ENCODE assay signal across 21 cellular contexts in the genomic region with DNA sequence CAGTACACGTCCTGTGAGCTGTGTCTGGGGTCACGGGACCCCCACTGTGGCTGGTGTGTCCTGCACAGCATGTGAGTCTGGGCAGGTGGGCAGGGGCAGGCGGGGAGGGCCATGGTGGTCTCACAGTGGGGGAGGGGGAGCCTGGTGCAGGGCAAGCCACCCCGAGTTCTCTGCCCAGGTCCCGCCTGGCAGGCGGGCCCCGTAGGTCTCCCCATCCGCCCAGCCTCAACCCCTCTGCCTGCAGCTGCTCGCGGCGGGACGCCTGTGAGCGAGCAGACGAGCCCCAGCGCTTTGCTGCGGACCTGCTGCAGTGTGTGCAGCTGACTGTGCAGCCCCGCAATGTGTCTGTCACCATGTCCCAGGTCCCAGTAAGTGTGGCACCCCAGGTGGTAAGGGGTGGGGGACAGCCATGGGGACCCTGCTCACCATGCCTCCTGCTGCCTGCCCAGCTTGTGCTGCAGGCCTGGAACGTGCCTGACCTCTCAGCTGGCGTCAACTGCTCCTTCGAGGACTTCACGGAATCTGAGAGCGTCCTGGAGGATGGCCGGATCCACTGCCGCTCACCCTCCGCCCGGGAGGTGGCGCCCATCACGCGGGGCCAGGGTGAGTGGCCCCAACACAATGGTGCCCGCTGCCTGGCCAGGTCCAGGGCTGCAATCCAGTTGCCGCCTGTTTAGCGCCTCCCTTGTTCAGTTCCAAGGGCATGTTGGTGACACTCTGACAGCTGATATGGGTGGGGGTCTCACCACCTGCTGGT. TPM values are rescaled to one million over a fixed set of nuclear protein-coding genes. Genes with fewer than 3 reads are reported as not detected.
DNase-seq lines count a peak whose midpoint lies in the region; ATAC-seq, FAIRE-seq and TF ChIP-seq lines count a peak whose summit lies in the region.
"Had no signal": no experiment of that assay in that cellular context is flagged by ENCODE, and none has a peak within 500 bp of the region (broad histone marks: within the 10 kb centered on the region; RNA-seq: fewer than 3 reads in every experiment).

No MANE protein-coding gene starts in this region.

- no peak for TF ChIP-seq RAD21 in HepG2 (CRISPR knock-in tag; IDR thresholded peaks at IDR 0.05)
- no peak for TF ChIP-seq RAD21 in K562 (CRISPR knock-in tag; conservative IDR thresholded peaks at IDR 0.05 in 1 of 2, IDR thresholded peaks at IDR 0.05 in 1 of 2)

- H3K27me3 Mint-ChIP-seq in stimulated activated memory B cell treated with anti-CD40 and anti-IgM and Interleukin-4, amounts not matched to agents 10 μg/mL and 1 μg/mL and 100 μg/mL, for 72 hours = no peaks in the 10 kb centered on the region
- H3K27me3 Mint-ChIP-seq: CD4-positive, CD25-positive, alpha-beta regulatory T cell had no signal

- no peak for TF ChIP-seq CTCF in HepG2 (CRISPR knock-in tag; IDR thresholded peaks at IDR 0.05)
- TF ChIP-seq CTCF in right lobe of liver (IDR thresholded peaks at IDR 0.05) = no peak
- TF ChIP-seq CTCF in HEK293 (tag by site-specific recombination; IDR thresholded peaks at IDR 0.05) = no peak
- TF ChIP-seq CTCF in K562 (IDR thresholded peaks at IDR 0.05 in 2 of 3, conservative IDR thresholded peaks at IDR 0.05 in 1 of 3; ENCODE audit: insufficient read depth in 2 of 3, low read depth in 1 of 3, low read length in 3 of 3) = no peak

- H3K36me3 ChIP-seq in HepG2 (replicated peaks in 1 of 2; ENCODE audit: control insufficient read depth in 1 of 2, insufficient read depth in 2 of 2, low read length in 2 of 2) (peaks cover 4 to 5% of the 10 kb centered on the region in 2 experiments; a peak in 1 of 5 replicates), right lobe of liver (no peaks in the 10 kb centered on the region), HEK293 (ENCODE audit: control insufficient read depth in 2 of 2, insufficient read depth in 1 of 2, low read length in 2 of 2) (peaks cover 0 to 31% of the 10 kb centered on the region in 2 experiments; a peak in 1 of 3 replicates), K562 (ENCODE audit: control insufficient read depth, insufficient read depth, low read length) (peaks cover 29% of the 10 kb centered on the region; the same call in 2 of the 3 replicates)

- no peak overlapping the region for H3K27ac ChIP-seq in HepG2 (ENCODE audit: extremely low read length, insufficient read depth, low read length)
- no peak overlapping the region for H3K27ac ChIP-seq in right lobe of liver
- H3K27ac ChIP-seq in HEK293 (ENCODE audit: extremely low read depth, low read depth, low read length) = no peak overlapping the region
- no peak overlapping the region for H3K27ac ChIP-seq in K562 (ENCODE audit: extremely low read depth, low read depth, low read length)
- H3K27ac ChIP-seq: A549 had no signal

- peaks cover 14% of the 10 kb centered on the region for H3K4me1 Mint-ChIP-seq in stimulated activated memory B cell treated with anti-CD40 and anti-IgM and Interleukin-4, amounts not matched to agents 10 μg/mL and 1 μg/mL and 100 μg/mL, for 72 hours
- H3K4me1 Mint-ChIP-seq: CD4-positive, CD25-positive, alpha-beta regulatory T cell had no signal

- no peak for TF ChIP-seq POLR2A in HepG2 (IDR thresholded peaks at IDR 0.05; ENCODE audit: insufficient read depth in 1 of 2, low read depth in 2 of 2, low read length in 2 of 2)
- TF ChIP-seq POLR2A in right lobe of liver (IDR thresholded peaks at IDR 0.05) = no peak
- no peak for TF ChIP-seq POLR2A in K562 (conservative IDR thresholded peaks at IDR 0.05)

- H2AFZ ChIP-seq in HepG2 (ENCODE audit: low read length) (no peak overlapping the region), K562 (ENCODE audit: low read depth, low read length) (no peak overlapping the region)

- DNase-seq in HepG2 (ENCODE audit: low spot score) (no peak), right lobe of liver (no peak), K562 (ENCODE audit: extremely low read depth in 1 of 4, low spot score in 3 of 4) (no peak), NCI-H2196 treated with DMSO at 0.1 percent for 48 hours (lab: John Stamatoyannopoulos, UW; ENCODE audit: unreplicated experiment) (no peak)
- DNase-seq: BE2C; CD4-positive, CD25-positive, alpha-beta regulatory T cell; DND-41; Karpas-422; MG63; NCI-H1417; NCI-H1694 treated with DMSO at 0.1 percent for 48 hours; NCI-H2081 treated with DMSO at 0.1 percent for 48 hours; NCI-H526; Right ventricle myocardium superior had no signal

- POLR2A ChIA-PET in HepG2 (lab: Yijun Ruan, JAX) (no interaction called here), HEK293 (lab: Yijun Ruan, JAX) (no interaction called here), K562 (lab: Yijun Ruan, JAX) (no interaction called here)

- H4K20me1 ChIP-seq in HepG2 (ENCODE audit: insufficient read depth, low read length) (no peaks in the 10 kb centered on the region), K562 (replicated peaks; ENCODE audit: control insufficient read depth, insufficient read depth, low read length) (peaks cover 8% of the 10 kb centered on the region; the same call in 1 of the 2 replicates)

- BruUV-seq in HepG2 (replicated peaks; lab: Mats Ljungman, UMichigan) (no TSS peak), K562 (replicated peaks; lab: Mats Ljungman, UMichigan) (no TSS peak)

- no peaks in the 10 kb centered on the region for H3K9me1 ChIP-seq in K562 (ENCODE audit: control insufficient read depth, insufficient read depth, low read length)

- FAIRE-seq in HepG2 (lab: Jason Lieb, UNC) = no peak
- FAIRE-seq in K562 (lab: Jason Lieb, UNC) = no peak
- FAIRE-seq: A549, GM12891, H54 had no signal

- no CpG with 5 or more reads among the region's 32 CpGs for WGBS in HepG2 (ENCODE audit: low lambda C conversion rate)
- WGBS in right lobe of liver (ENCODE audit: insufficient coverage, low coverage, low lambda C conversion rate, missing lambda C conversion rate) = 100% methylated on average over 3 of the region's 32 CpGs
- 96% methylated on average over 16 of the region's 32 CpGs for WGBS in K562 (ENCODE audit: insufficient coverage, low coverage, missing lambda C conversion rate)

- no peak overlapping the region for H3K27ac Mint-ChIP-seq in stimulated activated memory B cell treated with anti-CD40 and anti-IgM and Interleukin-4, amounts not matched to agents 10 μg/mL and 1 μg/mL and 100 μg/mL, for 72 hours
- H3K27ac Mint-ChIP-seq: CD4-positive, CD25-positive, alpha-beta regulatory T cell had no signal

- H3K4me2 ChIP-seq in HepG2 (ENCODE audit: low read depth, low read length) (no peak overlapping the region), K562 (ENCODE audit: insufficient read depth, low read length) (no peak overlapping the region)
- H3K4me2 ChIP-seq: A549 had no signal

- CTCF ChIA-PET in HepG2 (lab: Yijun Ruan, JAX; ENCODE audit: low intra/inter-chr PET ratio, low total read pairs) (no interaction called here), HEK293 (lab: Yijun Ruan, JAX) (interaction anchor here (0.7 kb wide), 1 partner anchor 390 kb away, joined by 3 read pairs; no protein-coding TSS in a partner anchor), K562 (lab: Yijun Ruan, JAX; ENCODE audit: low intra/inter-chr PET ratio) (no interaction called here)

- no peaks in the 10 kb centered on the region for H3K9me3 Mint-ChIP-seq in stimulated activated memory B cell treated with anti-CD40 and anti-IgM and Interleukin-4, amounts not matched to agents 10 μg/mL and 1 μg/mL and 100 μg/mL, for 72 hours
- H3K9me3 Mint-ChIP-seq: CD4-positive, CD25-positive, alpha-beta regulatory T cell had no signal

- H3K4me1 ChIP-seq in HepG2 (ENCODE audit: insufficient read depth, low read length) = no peaks in the 10 kb centered on the region
- no peaks in the 10 kb centered on the region for H3K4me1 ChIP-seq in right lobe of liver
- no peaks in the 10 kb centered on the region for H3K4me1 ChIP-seq in HEK293 (ENCODE audit: control insufficient read depth, insufficient read depth, low read length)
- H3K4me1 ChIP-seq in K562 (replicated peaks in 1 of 2; ENCODE audit: control insufficient read depth in 2 of 2, insufficient read depth in 2 of 2, low read length in 2 of 2) = peaks cover 0 to 22% of the 10 kb centered on the region in 2 experiments; a peak in 2 of 5 replicates
- H3K4me1 ChIP-seq: A549 had no signal

- ATAC-seq in HepG2 (no peak), right lobe of liver (no peak), K562 (no peak), GM19324 (IDR thresholded peaks at IDR 0.05; ENCODE audit: low FRiP score, unreplicated experiment) (no peak), GM19455 (IDR thresholded peaks at IDR 0.05; ENCODE audit: unreplicated experiment) (no peak)
- peak; percentile 4 for ATAC-seq in stimulated activated memory B cell treated with anti-CD40 and anti-IgM and Interleukin-4, amounts not matched to agents 10 μg/mL and 1 μg/mL and 100 μg/mL, for 72 hours

- TF ChIP-seq EP300 in HepG2 (IDR thresholded peaks at IDR 0.05; ENCODE audit: low read depth in 2 of 2, low read length in 2 of 2) = no peak
- TF ChIP-seq EP300 in HepG2 (CRISPR knock-in tag; IDR thresholded peaks at IDR 0.05; ENCODE audit: borderline replicate concordance) = no peak
- no peak for TF ChIP-seq EP300 in K562 (IDR thresholded peaks at IDR 0.05; ENCODE audit: low read length)

- H3K27me3 ChIP-seq in HepG2 (ENCODE audit: control insufficient read depth in 1 of 2, insufficient read depth in 2 of 2, low read length in 2 of 2) = no peaks in the 10 kb centered on the region
- H3K27me3 ChIP-seq in right lobe of liver = no peaks in the 10 kb centered on the region
- no peaks in the 10 kb centered on the region for H3K27me3 ChIP-seq in K562 (ENCODE audit: control insufficient read depth in 2 of 2, insufficient read depth in 2 of 2, low read length in 2 of 2)
- H3K27me3 ChIP-seq: BE2C, MG63 had no signal

- H3K4me3 ChIP-seq in HepG2 (replicated peaks in 1 of 3; ENCODE audit: insufficient read depth in 1 of 3, low read depth in 2 of 3, low read length in 3 of 3) (no peak overlapping the region), right lobe of liver (no peak overlapping the region), HEK293 (ENCODE audit: low read depth, low read length) (no peak overlapping the region), K562 (no peak overlapping the region)
- H3K4me3 ChIP-seq: A549, MG63 had no signal

- intact Hi-C loops in HepG2 (cut with micrococcal nuclease; ENCODE audit: unreplicated experiment) = no loop called here
- intact Hi-C loops in right lobe of liver (cut with DNase I) = no loop called here
- intact Hi-C loops in K562 (cut with micrococcal nuclease) = no loop called here

- H3K9ac ChIP-seq in HepG2 (ENCODE audit: insufficient read depth, low read depth, low read length) (no peak overlapping the region), K562 (ENCODE audit: insufficient read depth in 1 of 2, low read depth in 2 of 2, low read length in 2 of 2) (no peak overlapping the region; a peak in 1 of 4 replicates)

- H3K9me3 ChIP-seq in HepG2 (ENCODE audit: low read length) = no peaks in the 10 kb centered on the region
- no peaks in the 10 kb centered on the region for H3K9me3 ChIP-seq in right lobe of liver
- no peaks in the 10 kb centered on the region for H3K9me3 ChIP-seq in HEK293 (ENCODE audit: control insufficient read depth, insufficient read depth, low read depth, low read length)
- no peaks in the 10 kb centered on the region for H3K9me3 ChIP-seq in K562 (replicated peaks; ENCODE audit: control insufficient read depth, insufficient read depth, low read depth, low read length)
- H3K9me3 ChIP-seq: A549, BE2C, MG63 had no signal

- H3K79me2 ChIP-seq in HepG2 (ENCODE audit: insufficient read depth, low read length) (no peaks in the 10 kb centered on the region), K562 (ENCODE audit: control insufficient read depth, insufficient read depth, low read length) (peaks cover 4% of the 10 kb centered on the region; the same call in 1 of the 3 replicates)

- no peak overlapping the region for H3K4me3 Mint-ChIP-seq in stimulated activated memory B cell treated with anti-CD40 and anti-IgM and Interleukin-4, amounts not matched to agents 10 μg/mL and 1 μg/mL and 100 μg/mL, for 72 hours
- H3K4me3 Mint-ChIP-seq: CD4-positive, CD25-positive, alpha-beta regulatory T cell had no signal

- H3K36me3 Mint-ChIP-seq in stimulated activated memory B cell treated with anti-CD40 and anti-IgM and Interleukin-4, amounts not matched to agents 10 μg/mL and 1 μg/mL and 100 μg/mL, for 72 hours = peaks cover 21% of the 10 kb centered on the region
- H3K36me3 Mint-ChIP-seq: CD4-positive, CD25-positive, alpha-beta regulatory T cell had no signal

- in situ Hi-C loops in HepG2 (cut with HindIII; ENCODE audit: extremely low pct_ligation_motif_present, low pct_unique_long_range_greater_than_20kb) (no loop called here), K562 (cut with MboI) (no loop called here)

RNA-seq across cellular contexts. Expression of gene PLXNA1, which starts 21.9 kb away (rescaled TPM):
- total RNA-seq in HepG2 (2016; rRNA removed; fragmentation: Illumina TruSeq; extraction: Trizol) = 8.5 and 16.6 TPM in 2 replicates
- 1.1 TPM in 2 replicates for total RNA-seq in HepG2 (2016; cell fraction: cytosol; rRNA removed; fragmentation: Illumina TruSeq; extraction: Trizol; ENCODE audit: low read depth)
- 7.0 and 17.7 TPM in 2 replicates for total RNA-seq in HepG2 (2016; cell fraction: insoluble cytoplasmic fraction; rRNA removed; fragmentation: Illumina TruSeq; extraction: Trizol)
- 4.5 and 5.2 TPM in 2 replicates for total RNA-seq in HepG2 (2016; cell fraction: membrane; rRNA removed; fragmentation: Illumina TruSeq; extraction: Trizol)
- 21.4 and 25.4 TPM in 2 replicates for total RNA-seq in HepG2 (2016; cell fraction: nucleus; rRNA removed; fragmentation: Illumina TruSeq; extraction: Trizol)
- 18.2 and 29.9 TPM in 2 replicates for polyA plus RNA-seq in HepG2 (2011; rRNA removed)
- polyA plus RNA-seq in HepG2 (2011; cell fraction: cytosol; rRNA removed) = 11.5 and 17.1 TPM in 2 replicates
- 87.4 and 104 TPM in 2 replicates for polyA plus RNA-seq in HepG2 (2011; cell fraction: nucleus; rRNA removed)
- polyA plus RNA-seq in HepG2 (2012) = 12.1 and 17.5 TPM in 2 replicates
- 0.60 and 0.61 TPM in 2 replicates for polyA plus RNA-seq in HepG2 (2016; cell fraction: cytosol; fragmentation: Illumina TruSeq; extraction: Trizol; ENCODE audit: low read depth)
- 4.2 and 7.1 TPM in 2 replicates for polyA plus RNA-seq in HepG2 (2016; cell fraction: insoluble cytoplasmic fraction; fragmentation: Illumina TruSeq; extraction: Trizol; ENCODE audit: low read depth)
- polyA plus RNA-seq in HepG2 (2016; cell fraction: membrane; fragmentation: Illumina TruSeq; extraction: Trizol; ENCODE audit: low read depth) = 1.3 and 3.0 TPM in 2 replicates
- polyA plus RNA-seq in HepG2 (2016; cell fraction: nucleus; fragmentation: Illumina TruSeq; extraction: Trizol; ENCODE audit: insufficient read depth, low read depth) = 40.0 and 50.7 TPM in 2 replicates
- 45.3 and 67.9 TPM in 2 replicates for polyA minus RNA-seq in HepG2 (2011; rRNA and poly(A)+ RNA removed; ENCODE audit: low replicate concordance)
- polyA minus RNA-seq in HepG2 (2011; cell fraction: cytosol; rRNA and poly(A)+ RNA removed) = 16.4 and 17.6 TPM in 2 replicates
- polyA minus RNA-seq in HepG2 (2011; cell fraction: nucleus; rRNA and poly(A)+ RNA removed) = 24.8 and 26.2 TPM in 2 replicates
- total RNA-seq in right lobe of liver = 1 to 10 TPM; 2.0 to 8.7 (median 5.6) TPM
- total RNA-seq in K562 (2011; cell fraction: chromatin; rRNA removed; ENCODE audit: low replicate concordance) = 126 and 340 TPM in 2 replicates
- 201 and 257 TPM in 2 replicates for total RNA-seq in K562 (2011; cell fraction: nucleolus; rRNA removed)
- 135 and 137 TPM in 2 replicates for total RNA-seq in K562 (2011; cell fraction: nucleoplasm; rRNA removed)
- total RNA-seq in K562 (2014; rRNA removed) = 25.7 and 29.7 TPM in 2 replicates
- total RNA-seq in K562 (2014; rRNA removed; fragmentation: Illumina TruSeq; extraction: Trizol) = 11.4 and 14.0 TPM in 2 replicates
- total RNA-seq in K562 (2015; rRNA removed; fragmentation: Illumina TruSeq; extraction: Trizol) = 14.4 and 15.6 TPM in 2 replicates
- 49.3 and 59.9 TPM in 2 replicates for total RNA-seq in K562 (2021)
- 39.2 and 54.7 TPM in 2 replicates for polyA plus RNA-seq in K562 (2011; rRNA removed)
- 30.3 and 79.8 TPM in 2 replicates for polyA plus RNA-seq in K562 (2011; cell fraction: cytosol; rRNA removed)
- polyA plus RNA-seq in K562 (2011; cell fraction: nucleus; rRNA removed) = 230 and 364 TPM in 2 replicates
- polyA plus RNA-seq in K562 (2012) = 30.0 and 54.1 TPM in 2 replicates
- 16.8 and 30.4 TPM in 2 replicates for polyA plus RNA-seq in K562 (2014; fragmentation: Illumina TruSeq; extraction: Trizol)
- under 1 TPM; 0.23 to 0.35 TPM for polyA plus RNA-seq in K562 (2014; fragmentation: Nextera tagmentation; extraction: Ambion mirVana)
- 32.3 and 37.7 TPM in 2 replicates for polyA plus RNA-seq in K562 (2014; rRNA removed)
- 37.0 and 87.9 TPM in 2 replicates for polyA minus RNA-seq in K562 (2011; rRNA and poly(A)+ RNA removed)
- 46.9 and 52.1 TPM in 2 replicates for polyA minus RNA-seq in K562 (2011; cell fraction: cytosol; rRNA and poly(A)+ RNA removed)
- 79.0 and 94.2 TPM in 2 replicates for polyA minus RNA-seq in K562 (2011; cell fraction: nucleus; rRNA and poly(A)+ RNA removed)

Comparison
In these comparisons a context has a peak if more than half of its experiments do, and no peak if none do; other contexts are left out.
1. Of the 241 proteins assayed by ChIP-seq in both HepG2 and K562: peak only in HepG2: none; only in K562: POLR2G; in both: none; in neither: 240.